Comparison of ENCODE assay signal across 1 cellular context in the genomic region with DNA sequence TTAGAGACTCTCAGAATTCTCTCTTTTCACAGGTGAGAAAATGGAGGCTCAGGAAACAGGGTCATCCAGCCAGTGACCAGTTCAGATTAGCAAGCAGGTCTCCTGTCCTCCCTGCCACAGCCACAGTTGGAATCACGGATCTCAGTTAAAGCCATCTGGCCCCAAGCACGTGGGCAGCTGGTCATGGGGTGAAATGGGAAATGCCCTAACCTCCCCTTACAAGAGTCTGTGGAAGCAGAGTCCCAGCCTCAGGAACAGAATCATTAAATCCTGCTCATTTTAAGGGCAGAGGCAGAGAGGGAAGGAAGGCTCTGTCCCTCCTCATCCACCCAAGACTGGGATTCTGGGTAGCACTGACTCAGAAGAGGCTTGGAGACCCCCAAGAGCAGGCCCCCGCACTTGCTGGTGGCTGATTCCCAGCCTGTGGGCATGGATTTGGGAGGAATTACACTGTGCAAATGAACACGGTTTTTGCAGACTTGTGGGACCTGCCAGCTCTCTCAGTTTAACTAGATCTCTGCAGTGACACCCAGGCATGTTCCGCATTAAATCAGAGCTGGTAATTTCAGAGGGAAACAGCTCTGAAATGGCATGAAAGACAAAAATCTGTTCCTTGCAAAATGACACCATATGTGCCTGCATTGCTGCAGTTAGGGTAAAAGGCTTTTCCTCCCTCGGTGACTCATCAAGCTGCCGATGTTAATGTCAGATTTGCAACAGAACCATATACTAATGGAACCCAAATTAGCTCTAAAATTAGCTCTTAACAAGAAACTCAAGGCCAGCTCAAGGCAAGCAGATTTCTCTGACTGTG.
TF ChIP-seq lines count a peak whose summit lies in the region.

No MANE protein-coding gene starts in this region.

TF ChIP-seq in SK-N-SH, 30 proteins besides CTCF, POLR2A, EP300 and RAD21 (continued from another document):
- TF ChIP-seq, protein P1, sequence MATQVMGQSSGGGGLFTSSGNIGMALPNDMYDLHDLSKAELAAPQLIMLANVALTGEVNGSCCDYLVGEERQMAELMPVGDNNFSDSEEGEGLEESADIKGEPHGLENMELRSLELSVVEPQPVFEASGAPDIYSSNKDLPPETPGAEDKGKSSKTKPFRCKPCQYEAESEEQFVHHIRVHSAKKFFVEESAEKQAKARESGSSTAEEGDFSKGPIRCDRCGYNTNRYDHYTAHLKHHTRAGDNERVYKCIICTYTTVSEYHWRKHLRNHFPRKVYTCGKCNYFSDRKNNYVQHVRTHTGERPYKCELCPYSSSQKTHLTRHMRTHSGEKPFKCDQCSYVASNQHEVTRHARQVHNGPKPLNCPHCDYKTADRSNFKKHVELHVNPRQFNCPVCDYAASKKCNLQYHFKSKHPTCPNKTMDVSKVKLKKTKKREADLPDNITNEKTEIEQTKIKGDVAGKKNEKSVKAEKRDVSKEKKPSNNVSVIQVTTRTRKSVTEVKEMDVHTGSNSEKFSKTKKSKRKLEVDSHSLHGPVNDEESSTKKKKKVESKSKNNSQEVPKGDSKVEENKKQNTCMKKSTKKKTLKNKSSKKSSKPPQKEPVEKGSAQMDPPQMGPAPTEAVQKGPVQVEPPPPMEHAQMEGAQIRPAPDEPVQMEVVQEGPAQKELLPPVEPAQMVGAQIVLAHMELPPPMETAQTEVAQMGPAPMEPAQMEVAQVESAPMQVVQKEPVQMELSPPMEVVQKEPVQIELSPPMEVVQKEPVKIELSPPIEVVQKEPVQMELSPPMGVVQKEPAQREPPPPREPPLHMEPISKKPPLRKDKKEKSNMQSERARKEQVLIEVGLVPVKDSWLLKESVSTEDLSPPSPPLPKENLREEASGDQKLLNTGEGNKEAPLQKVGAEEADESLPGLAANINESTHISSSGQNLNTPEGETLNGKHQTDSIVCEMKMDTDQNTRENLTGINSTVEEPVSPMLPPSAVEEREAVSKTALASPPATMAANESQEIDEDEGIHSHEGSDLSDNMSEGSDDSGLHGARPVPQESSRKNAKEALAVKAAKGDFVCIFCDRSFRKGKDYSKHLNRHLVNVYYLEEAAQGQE (IDR thresholded peaks at IDR 0.05; ENCODE audit: low read depth, low read length), result no peak
- TF ChIP-seq, protein P2, sequence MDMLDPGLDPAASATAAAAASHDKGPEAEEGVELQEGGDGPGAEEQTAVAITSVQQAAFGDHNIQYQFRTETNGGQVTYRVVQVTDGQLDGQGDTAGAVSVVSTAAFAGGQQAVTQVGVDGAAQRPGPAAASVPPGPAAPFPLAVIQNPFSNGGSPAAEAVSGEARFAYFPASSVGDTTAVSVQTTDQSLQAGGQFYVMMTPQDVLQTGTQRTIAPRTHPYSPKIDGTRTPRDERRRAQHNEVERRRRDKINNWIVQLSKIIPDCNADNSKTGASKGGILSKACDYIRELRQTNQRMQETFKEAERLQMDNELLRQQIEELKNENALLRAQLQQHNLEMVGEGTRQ (IDR thresholded peaks at IDR 0.05; ENCODE audit: borderline replicate concordance, low read depth, low read length), result peak; percentile 37; the same call in 1 of the 2 replicates
- 0 out of 2 replicates have a peak, but pooled peaks have one; percentile 8 for TF ChIP-seq TAF1 (IDR thresholded peaks at IDR 0.05; ENCODE audit: borderline replicate concordance, low read depth, low read length)
- peak; percentile 80 for TF ChIP-seq TEAD4 (IDR thresholded peaks at IDR 0.05; ENCODE audit: borderline replicate concordance, insufficient read depth)
- TF ChIP-seq POLR2AphosphoS5 (IDR thresholded peaks at IDR 0.05; ENCODE audit: low read depth, low read length), result peak; percentile 55; the same call in 1 of the 2 replicates
- TF ChIP-seq RFX5 (IDR thresholded peaks at IDR 0.05; ENCODE audit: low read length), result no peak
- no peak for TF ChIP-seq SMC3 (IDR thresholded peaks at IDR 0.05; ENCODE audit: low read depth, low read length)
- peak; percentile 78 for TF ChIP-seq GATA2 (CRISPR knock-in tag; IDR thresholded peaks at IDR 0.05)
- TF ChIP-seq RXRA (IDR thresholded peaks at IDR 0.05; ENCODE audit: borderline replicate concordance, low read depth), result no peak; the same call in 1 of the 2 replicates
- TF ChIP-seq FOXJ3 (CRISPR knock-in tag; IDR thresholded peaks at IDR 0.05), result peak; percentile 54; the same call in 1 of the 2 replicates
- no peak for TF ChIP-seq EZH2phosphoT487 (IDR thresholded peaks at IDR 0.05; ENCODE audit: borderline replicate concordance, low read depth)
- peak; percentile 76 for TF ChIP-seq CHD2 (IDR thresholded peaks at IDR 0.05; ENCODE audit: low read length, partially characterized antibody)
- peak; percentile 98 for TF ChIP-seq RCOR1 (IDR thresholded peaks at IDR 0.05; ENCODE audit: low read length)
- no peak for TF ChIP-seq ELF1 (IDR thresholded peaks at IDR 0.05)
- TF ChIP-seq MEF2A (IDR thresholded peaks at IDR 0.05; ENCODE audit: borderline replicate concordance, low read depth), result peak; percentile 80; the same call in 1 of the 2 replicates
- peak; percentile 93 for TF ChIP-seq TCF12 (IDR thresholded peaks at IDR 0.05)
- TF ChIP-seq SIN3A (IDR thresholded peaks at IDR 0.05; ENCODE audit: borderline replicate concordance, low read depth, low read length), result no peak
- peak; percentile 89 for TF ChIP-seq MXI1 (IDR thresholded peaks at IDR 0.05; ENCODE audit: low read depth, low read length)
- TF ChIP-seq, protein P3, sequence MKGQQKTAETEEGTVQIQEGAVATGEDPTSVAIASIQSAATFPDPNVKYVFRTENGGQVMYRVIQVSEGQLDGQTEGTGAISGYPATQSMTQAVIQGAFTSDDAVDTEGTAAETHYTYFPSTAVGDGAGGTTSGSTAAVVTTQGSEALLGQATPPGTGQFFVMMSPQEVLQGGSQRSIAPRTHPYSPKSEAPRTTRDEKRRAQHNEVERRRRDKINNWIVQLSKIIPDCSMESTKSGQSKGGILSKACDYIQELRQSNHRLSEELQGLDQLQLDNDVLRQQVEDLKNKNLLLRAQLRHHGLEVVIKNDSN (IDR thresholded peaks at IDR 0.05; ENCODE audit: borderline replicate concordance, low read depth), result peak; percentile 57; the same call in 1 of the 2 replicates
- TF ChIP-seq YY1 (IDR thresholded peaks at IDR 0.05; ENCODE audit: low read depth), result peak; percentile 63; the same call in 1 of the 2 replicates
- TF ChIP-seq NRF1 (IDR thresholded peaks at IDR 0.05; ENCODE audit: low read depth, low read length), result no peak
- TF ChIP-seq, protein P4, sequence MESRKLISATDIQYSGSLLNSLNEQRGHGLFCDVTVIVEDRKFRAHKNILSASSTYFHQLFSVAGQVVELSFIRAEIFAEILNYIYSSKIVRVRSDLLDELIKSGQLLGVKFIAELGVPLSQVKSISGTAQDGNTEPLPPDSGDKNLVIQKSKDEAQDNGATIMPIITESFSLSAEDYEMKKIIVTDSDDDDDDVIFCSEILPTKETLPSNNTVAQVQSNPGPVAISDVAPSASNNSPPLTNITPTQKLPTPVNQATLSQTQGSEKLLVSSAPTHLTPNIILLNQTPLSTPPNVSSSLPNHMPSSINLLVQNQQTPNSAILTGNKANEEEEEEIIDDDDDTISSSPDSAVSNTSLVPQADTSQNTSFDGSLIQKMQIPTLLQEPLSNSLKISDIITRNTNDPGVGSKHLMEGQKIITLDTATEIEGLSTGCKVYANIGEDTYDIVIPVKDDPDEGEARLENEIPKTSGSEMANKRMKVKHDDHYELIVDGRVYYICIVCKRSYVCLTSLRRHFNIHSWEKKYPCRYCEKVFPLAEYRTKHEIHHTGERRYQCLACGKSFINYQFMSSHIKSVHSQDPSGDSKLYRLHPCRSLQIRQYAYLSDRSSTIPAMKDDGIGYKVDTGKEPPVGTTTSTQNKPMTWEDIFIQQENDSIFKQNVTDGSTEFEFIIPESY (IDR thresholded peaks at IDR 0.05; ENCODE audit: borderline replicate concordance, low read depth), result no peak
- TF ChIP-seq, protein P5, sequence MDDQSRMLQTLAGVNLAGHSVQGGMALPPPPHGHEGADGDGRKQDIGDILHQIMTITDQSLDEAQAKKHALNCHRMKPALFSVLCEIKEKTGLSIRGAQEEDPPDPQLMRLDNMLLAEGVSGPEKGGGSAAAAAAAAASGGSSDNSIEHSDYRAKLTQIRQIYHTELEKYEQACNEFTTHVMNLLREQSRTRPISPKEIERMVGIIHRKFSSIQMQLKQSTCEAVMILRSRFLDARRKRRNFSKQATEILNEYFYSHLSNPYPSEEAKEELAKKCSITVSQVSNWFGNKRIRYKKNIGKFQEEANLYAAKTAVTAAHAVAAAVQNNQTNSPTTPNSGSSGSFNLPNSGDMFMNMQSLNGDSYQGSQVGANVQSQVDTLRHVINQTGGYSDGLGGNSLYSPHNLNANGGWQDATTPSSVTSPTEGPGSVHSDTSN (IDR thresholded peaks at IDR 0.05), result peak; percentile 77
- peak; percentile 87; the same call in 1 of the 2 replicates for TF ChIP-seq FOSL2 (IDR thresholded peaks at IDR 0.05; ENCODE audit: borderline replicate concordance, low read depth)
- no peak for TF ChIP-seq GABPA (IDR thresholded peaks at IDR 0.05; ENCODE audit: low read depth)
- TF ChIP-seq FOXM1 (IDR thresholded peaks at IDR 0.05; ENCODE audit: low read depth), result 0 out of 2 replicates have a peak, but pooled peaks have one; percentile 22
